ENCODE assay signal across 8 cellular contexts in the genomic region with DNA sequence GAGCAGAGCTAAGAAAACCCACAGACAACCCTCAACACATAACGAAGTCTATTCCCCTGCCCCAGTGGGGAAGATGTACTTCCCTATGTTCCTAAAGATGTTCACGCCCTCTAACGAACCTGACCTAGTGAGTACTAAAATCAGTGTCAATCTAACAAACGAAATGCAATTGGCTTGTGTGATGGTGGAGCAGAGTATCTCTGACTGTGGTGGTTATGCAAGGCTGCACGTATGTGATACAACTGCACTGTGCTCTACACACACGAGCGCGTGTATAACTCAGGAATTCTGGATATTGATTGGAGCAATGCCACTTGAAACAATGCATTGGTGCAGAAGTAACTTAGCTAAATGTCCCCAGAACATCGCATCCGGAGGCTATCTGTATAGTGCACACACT. TPM values are rescaled to one million over a fixed set of nuclear protein-coding genes. Genes with fewer than 3 reads are reported as not detected.
DNase-seq lines count a peak whose midpoint lies in the region; ATAC-seq and TF ChIP-seq lines count a peak whose summit lies in the region.

No MANE protein-coding gene starts in this region.

- H3K27ac ChIP-seq in cardiac muscle cell (peak overlapping the region; percentile 83), stomach (peak overlapping the region; percentile 86 to 97 (median 88))

- H3K9me3 ChIP-seq in cardiac muscle cell (ENCODE audit: low read depth) (no peaks in the 10 kb centered on the region), stomach (no peaks in the 10 kb centered on the region)

- H3K27ac Mint-ChIP-seq in activated T-helper 17 cell treated with anti-CD3 and anti-CD28 coated beads, Interleukin-2, amount 50 U/mL, for 72 hours: peak overlapping the region; percentile 75
- H3K27ac Mint-ChIP-seq in immature natural killer cell: peak overlapping the region in 5 of 6 donors; percentile 45 to 93 (median 79)

- H3K4me1 ChIP-seq in cardiac muscle cell (ENCODE audit: low read depth) (peaks cover 29% of the 10 kb centered on the region), stomach (peaks cover 45 to 73% (median 61%) of the 10 kb centered on the region in 4 donors)

- intact Hi-C loops in left cardiac atrium (cut with DNase I): loop anchor here in 1 of 2 donors (5.0 kb wide), 1 partner anchor 76 kb away; a partner anchor contains a TSS
- intact Hi-C loops in stomach (cut with DNase I; ENCODE audit: low total_unique reads): no loop called here

- ATAC-seq in left cardiac atrium (no peak), HG03460 (IDR thresholded peaks at IDR 0.05; ENCODE audit: unreplicated experiment) (no peak), HG03457 (IDR thresholded peaks at IDR 0.05; ENCODE audit: unreplicated experiment) (no peak)
- ATAC-seq in activated T-helper 17 cell treated with anti-CD3 and anti-CD28 coated beads, Interleukin-2, amount 50 U/mL, for 72 hours (replicated peaks): no peak

- H3K4me3 Mint-ChIP-seq in activated T-helper 17 cell treated with anti-CD3 and anti-CD28 coated beads, Interleukin-2, amount 50 U/mL, for 72 hours: peak overlapping the region; percentile 94
- H3K4me3 Mint-ChIP-seq in immature natural killer cell: peak overlapping the region; percentile 86 to 95 (median 89)

- peaks cover 20% of the 10 kb centered on the region for H3K36me3 ChIP-seq in cardiac muscle cell
- H3K36me3 ChIP-seq in stomach: peaks cover 4 to 29% (median 23%) of the 10 kb centered on the region in 4 donors

- 14 to 26% (median 18%) methylated on average over 10 of the region's 10 CpGs for WGBS in stomach, 5 donors

- peak overlapping the region; percentile 75 for H3K4me3 ChIP-seq in cardiac muscle cell
- peak overlapping the region; percentile 80 to 96 (median 92) for H3K4me3 ChIP-seq in stomach

- H3K36me3 Mint-ChIP-seq in activated T-helper 17 cell treated with anti-CD3 and anti-CD28 coated beads, Interleukin-2, amount 50 U/mL, for 72 hours (ENCODE audit: low read depth): peaks cover 55% of the 10 kb centered on the region
- H3K36me3 Mint-ChIP-seq in immature natural killer cell: peaks cover 7 to 17% (median 8%) of the 10 kb centered on the region in 3 donors

- peaks cover 35% of the 10 kb centered on the region for H3K4me1 Mint-ChIP-seq in activated T-helper 17 cell treated with anti-CD3 and anti-CD28 coated beads, Interleukin-2, amount 50 U/mL, for 72 hours
- H3K4me1 Mint-ChIP-seq in immature natural killer cell: peaks cover 34 to 44% of the 10 kb centered on the region in 2 donors

- H3K27me3 ChIP-seq in cardiac muscle cell (no peaks in the 10 kb centered on the region), stomach (no peaks in the 10 kb centered on the region)

- H3K27me3 Mint-ChIP-seq in activated T-helper 17 cell treated with anti-CD3 and anti-CD28 coated beads, Interleukin-2, amount 50 U/mL, for 72 hours: no peaks in the 10 kb centered on the region
- H3K27me3 Mint-ChIP-seq in immature natural killer cell (ENCODE audit: low read depth in 3 of 3): peaks cover 0 to 11% (median 4%) of the 10 kb centered on the region in 3 donors

- no peaks in the 10 kb centered on the region for H3K9me3 Mint-ChIP-seq in activated T-helper 17 cell treated with anti-CD3 and anti-CD28 coated beads, Interleukin-2, amount 50 U/mL, for 72 hours
- peaks cover 0 to 2% (median 0%) of the 10 kb centered on the region in 6 donors for H3K9me3 Mint-ChIP-seq in immature natural killer cell

- TF ChIP-seq EP300 in stomach (IDR thresholded peaks at IDR 0.05): no peak

- no peak for TF ChIP-seq POLR2A in stomach (IDR thresholded peaks at IDR 0.05)

- peak in 1 of 2 donors; percentile 53 for DNase-seq in cardiac muscle cell (ENCODE audit: low read depth in 1 of 2, low spot score in 1 of 2)
- DNase-seq in left cardiac atrium: no peak
- no peak for DNase-seq in immature natural killer cell
- DNase-seq in stomach: no peak
- no peak for DNase-seq in NCI-H2029 (lab: John Stamatoyannopoulos, UW)

- TF ChIP-seq CTCF in cardiac muscle cell (IDR thresholded peaks at IDR 0.05; ENCODE audit: low read depth, low read length) (no peak), stomach (IDR thresholded peaks at IDR 0.05) (no peak)

RNA-seq across cellular contexts. Expression of a gene that starts 1.3 kb away (rescaled TPM):
- total RNA-seq in cardiac muscle cell: 22.4 and 32.3 TPM in 2 replicates
- polyA plus RNA-seq in cardiac muscle cell: 29.0 and 33.8 TPM in 2 replicates
- total RNA-seq in left cardiac atrium: 1 to 10 TPM; 2.8 to 4.2 TPM
- total RNA-seq in activated T-helper 17 cell treated with anti-CD3 and anti-CD28 coated beads, Interleukin-2, amount 50 U/mL, for 72 hours: 1 to 10 TPM; 4.6 to 6.8 TPM
- 1 to 10 TPM; 3.2 to 5.0 (median 3.2) TPM for polyA plus RNA-seq in immature natural killer cell
- 100 to 1,000 TPM in 2 of 5 donors, 1 to 10 TPM in 3; 2.2 to 233 (median 8.4) TPM for total RNA-seq in stomach
- 1 to 10 TPM; 5.1 to 8.7 (median 7.0) TPM for polyA plus RNA-seq in stomach

RNA-seq across cellular contexts. Expression of a gene that starts 1.7 kb away (rescaled TPM):
- 168 and 196 TPM in 2 replicates for total RNA-seq in cardiac muscle cell
- polyA plus RNA-seq in cardiac muscle cell: 185 and 213 TPM in 2 replicates
- total RNA-seq in left cardiac atrium: 10 to 100 TPM; 67.4 to 85.1 TPM
- total RNA-seq in activated T-helper 17 cell treated with anti-CD3 and anti-CD28 coated beads, Interleukin-2, amount 50 U/mL, for 72 hours: 10 to 100 TPM; 55.9 to 62.0 TPM
- 10 to 100 TPM; 32.6 to 60.6 (median 46.8) TPM for polyA plus RNA-seq in immature natural killer cell
- 100 to 1,000 TPM in 3 of 5 donors, 10 to 100 TPM in 2; 42.6 to 192 (median 110) TPM for total RNA-seq in stomach
- polyA plus RNA-seq in stomach: 10 to 100 TPM; 38.4 to 51.4 (median 40.3) TPM
